ENCODE assay signal across 1 cellular context in the genomic region with DNA sequence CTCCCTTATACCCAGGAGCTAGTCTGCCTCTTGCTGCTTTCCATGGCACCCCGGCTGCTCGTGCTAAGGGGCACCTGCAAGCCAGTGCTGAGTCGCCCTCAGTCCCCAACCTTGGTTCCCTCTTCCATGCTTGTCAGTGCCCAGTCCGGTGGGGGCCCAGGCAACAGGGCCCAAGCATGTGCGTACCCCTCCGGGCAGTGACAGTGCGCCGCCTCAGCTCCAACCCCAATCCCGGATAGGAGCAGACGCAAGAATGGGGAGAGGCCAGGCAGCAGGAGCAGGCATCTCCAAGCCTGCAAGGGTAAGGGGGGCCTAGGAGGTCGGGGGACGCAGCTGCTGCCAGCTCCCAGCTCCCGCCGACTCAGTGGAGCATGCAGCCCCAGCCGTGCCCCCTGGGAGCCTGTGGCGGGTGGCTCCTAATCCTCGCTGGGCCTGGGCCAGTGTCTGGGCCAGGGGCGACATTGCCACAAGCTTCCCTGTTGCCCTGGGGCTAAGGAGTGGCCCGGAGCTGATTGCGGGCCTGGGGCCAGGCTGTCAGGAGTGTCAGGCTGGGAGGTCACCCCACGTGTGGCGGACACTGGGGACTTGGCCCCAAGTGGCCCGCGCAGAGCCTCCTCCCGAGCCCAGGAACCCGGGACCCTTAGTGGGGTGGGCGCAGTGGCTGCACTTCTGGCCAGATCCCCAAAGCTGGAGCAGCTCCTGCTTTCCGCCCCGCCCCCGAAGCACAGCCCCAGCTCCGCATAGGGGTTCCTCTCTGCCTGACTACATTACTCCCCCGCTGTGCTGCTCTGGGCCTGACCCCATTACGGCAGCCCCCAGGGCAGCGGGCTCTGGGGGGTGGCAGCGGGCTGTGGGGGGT.
TF ChIP-seq lines count a peak whose summit lies in the region.

No MANE protein-coding gene starts in this region.

TF ChIP-seq in SK-N-SH, 30 proteins besides CTCF, POLR2A, EP300 and RAD21 (continued from another document):
- no peak for TF ChIP-seq TEAD4 (IDR thresholded peaks at IDR 0.05; ENCODE audit: borderline replicate concordance, insufficient read depth)
- no peak for TF ChIP-seq USF2 (IDR thresholded peaks at IDR 0.05; ENCODE audit: borderline replicate concordance, low read depth, low read length)
- TF ChIP-seq REST (IDR thresholded peaks at IDR 0.05; ENCODE audit: low read depth, low read length) = no peak
- no peak for TF ChIP-seq USF1 (IDR thresholded peaks at IDR 0.05; ENCODE audit: borderline replicate concordance, low read depth)
- no peak for TF ChIP-seq FOXJ3 (CRISPR knock-in tag; IDR thresholded peaks at IDR 0.05)
- no peak for TF ChIP-seq YY1 (IDR thresholded peaks at IDR 0.05; ENCODE audit: low read depth)
- no peak for TF ChIP-seq SMC3 (IDR thresholded peaks at IDR 0.05; ENCODE audit: low read depth, low read length)
- TF ChIP-seq MAX (IDR thresholded peaks at IDR 0.05; ENCODE audit: low read depth) = no peak
- no peak for TF ChIP-seq POLR2AphosphoS5 (IDR thresholded peaks at IDR 0.05; ENCODE audit: low read depth, low read length)
- no peak for TF ChIP-seq MEF2A (IDR thresholded peaks at IDR 0.05; ENCODE audit: borderline replicate concordance, low read depth)
- no peak for TF ChIP-seq GATA2 (CRISPR knock-in tag; IDR thresholded peaks at IDR 0.05)
- TF ChIP-seq GABPA (IDR thresholded peaks at IDR 0.05; ENCODE audit: low read depth) = no peak
- no peak for TF ChIP-seq RXRA (IDR thresholded peaks at IDR 0.05; ENCODE audit: borderline replicate concordance, low read depth)
